7 cellular contexts compared by ENCODE assay signal in genomic region chr10:47680848-47681637, GRCh38.
DNase-seq lines count a peak whose midpoint lies in the region; ATAC-seq, FAIRE-seq and TF ChIP-seq lines count a peak whose summit lies in the region.
"Not testable (repeated sequence)": the region's sequence is repeated elsewhere in the genome, so short reads cannot be mapped to it uniquely, and the experiment has no call there.

No MANE protein-coding gene starts in this region.

- not testable (repeated sequence) for FAIRE-seq in A549 (lab: Jason Lieb, UNC); K562 (lab: Jason Lieb, UNC)
- peak; percentile 51 for FAIRE-seq in pancreas (lab: Jason Lieb, UNC)

- not testable (repeated sequence) for H4K91ac ChIP-seq in IMR-90 (ENCODE audit: insufficient read depth, low read depth, low read length)

- ATAC-seq in A549 (peak; percentile 74 to 82), IMR-90 (ENCODE audit: low read depth) (peak; percentile 54), Panc1 (peak; percentile 63), left lobe of liver (peak; percentile 37), right lobe of liver (peak; percentile 17 to 64 (median 52)), pancreas (peak in 2 of 4 donors; percentile 42 to 51)
- ATAC-seq in K562 = not testable (repeated sequence)

- not testable (repeated sequence) for H3K4ac ChIP-seq in IMR-90 (ENCODE audit: low read depth, low read length)

- in situ Hi-C loops in IMR-90 (cut with MboI; ENCODE audit: low sequenced_read_pairs); Panc1 (cut with HindIII; ENCODE audit: low pct_unique_long_range_greater_than_20kb, low sequenced_read_pairs); K562 (cut with MboI): not testable (repeated sequence)

- H2BK15ac ChIP-seq in IMR-90 (ENCODE audit: low read depth, low read length) = not testable (repeated sequence)

- not testable (repeated sequence) for BruUV-seq in IMR-90 (replicated peaks; lab: Mats Ljungman, UMichigan); Panc1 (replicated peaks; lab: Mats Ljungman, UMichigan); K562 (replicated peaks; lab: Mats Ljungman, UMichigan)

- dilution Hi-C loops in IMR-90 (cut with HindIII; ENCODE audit: low sequenced_read_pairs, unreplicated experiment) = not testable (repeated sequence)

- not testable (repeated sequence) for H3K36me3 ChIP-seq in IMR-90 (ENCODE audit: control insufficient read depth, insufficient read depth, low read length); Panc1 (ENCODE audit: control insufficient read depth, insufficient read depth, low read length); K562 (ENCODE audit: control insufficient read depth, insufficient read depth, low read length); right lobe of liver; pancreas

- WGBS in A549 (ENCODE audit: missing lambda C conversion rate) = 1% methylated on average over 3 of the region's 4 CpGs
- WGBS in IMR-90 (ENCODE audit: extremely low coverage in 2 of 2, insufficient read length in 1 of 2), 2 experiments = no CpG with 5 or more reads among the region's 4 CpGs
- 5% methylated on average over 1 of the region's 4 CpGs for WGBS in K562 (ENCODE audit: insufficient coverage, low coverage, missing lambda C conversion rate)
- 28% methylated on average over 3 of the region's 4 CpGs for WGBS in right lobe of liver (ENCODE audit: insufficient coverage, low coverage, low lambda C conversion rate, missing lambda C conversion rate)
- 54 to 57% methylated on average over 2 of the region's 4 CpGs for WGBS in pancreas, 2 donors

- H3K27ac ChIP-seq in A549 (0 out of 6 replicates have a peak overlapping the region, but pooled peaks of 1 of the 2 experiments have one; percentile 45), right lobe of liver (peak overlapping the region in 1 of 3 donors; percentile 33)
- not testable (repeated sequence) for H3K27ac ChIP-seq in IMR-90 (ENCODE audit: insufficient read depth, low read length); Panc1 (ENCODE audit: low read length); K562 (ENCODE audit: extremely low read depth, low read depth, low read length); pancreas

- H4K5ac ChIP-seq in IMR-90 (ENCODE audit: low read depth, low read length) = not testable (repeated sequence)

- not testable (repeated sequence) for H3K27me3 ChIP-seq in IMR-90 (ENCODE audit: control insufficient read depth, insufficient read depth, low read length); Panc1 (ENCODE audit: control insufficient read depth, insufficient read depth, low read length); K562 (ENCODE audit: control insufficient read depth in 2 of 2, insufficient read depth in 2 of 2, low read length in 2 of 2); right lobe of liver; pancreas

- H3K14ac ChIP-seq in IMR-90 (replicated peaks; ENCODE audit: low read depth, low read length) = not testable (repeated sequence)

- H2BK120ac ChIP-seq in IMR-90 (ENCODE audit: low read depth, low read length) = not testable (repeated sequence)

- POLR2A ChIA-PET in A549 (lab: Yijun Ruan, JAX); IMR-90 (lab: Charles Lee; ENCODE audit: unreplicated experiment); Panc1 (lab: Charles Lee); K562 (lab: Yijun Ruan, JAX): not testable (repeated sequence)

- peak overlapping the region; percentile 51; the same call in 2 of the 3 replicates for H3K4me2 ChIP-seq in A549
- not testable (repeated sequence) for H3K4me2 ChIP-seq in IMR-90 (ENCODE audit: low read depth, low read length); K562 (ENCODE audit: insufficient read depth, low read length)

- H3K18ac ChIP-seq in IMR-90 (ENCODE audit: low read depth, low read length) = not testable (repeated sequence)

- H2BK5ac ChIP-seq in IMR-90 (ENCODE audit: low read depth, low read length, poor library complexity, severe bottlenecking) = not testable (repeated sequence)

- not testable (repeated sequence) for H3K79me2 ChIP-seq in K562 (ENCODE audit: control insufficient read depth, insufficient read depth, low read length)

- H2AK9ac ChIP-seq in IMR-90 (replicated peaks; ENCODE audit: low read depth, low read length, poor library complexity) = not testable (repeated sequence)

- H4K20me1 ChIP-seq in IMR-90 (ENCODE audit: insufficient read depth, low read length); K562 (replicated peaks; ENCODE audit: control insufficient read depth, insufficient read depth, low read length): not testable (repeated sequence)

- intact Hi-C loops in IMR-90 (cut with micrococcal nuclease); Panc1 (cut with micrococcal nuclease; ENCODE audit: unreplicated experiment); K562 (cut with micrococcal nuclease); right lobe of liver (cut with DNase I); pancreas (cut with DNase I): not testable (repeated sequence)

- H2AFZ ChIP-seq in IMR-90 (replicated peaks; ENCODE audit: low read length, poor library complexity); K562 (ENCODE audit: low read depth, low read length): not testable (repeated sequence)

- not testable (repeated sequence) for H3K4me3 ChIP-seq in A549; IMR-90 (ENCODE audit: insufficient read depth, low read depth, low read length); Panc1 (ENCODE audit: low read depth in 2 of 2, low read length in 2 of 2); K562; right lobe of liver; pancreas

- not testable (repeated sequence) for H2AK5ac ChIP-seq in IMR-90 (ENCODE audit: low read depth, low read length)

- not testable (repeated sequence) for H3K9me3 ChIP-seq in A549; IMR-90 (ENCODE audit: control insufficient read depth, insufficient read depth, low read length); Panc1 (ENCODE audit: control insufficient read depth, insufficient read depth, low read depth, low read length); K562 (replicated peaks; ENCODE audit: control insufficient read depth, insufficient read depth, low read depth, low read length); right lobe of liver; pancreas

- H3K79me1 ChIP-seq in IMR-90 (ENCODE audit: low read depth in 1 of 2, low read length in 2 of 2) = not testable (repeated sequence)

- CTCF ChIA-PET in A549 (lab: Yijun Ruan, JAX); IMR-90 (lab: Yijun Ruan, JAX); Panc1 (lab: Charles Lee); K562 (lab: Yijun Ruan, JAX; ENCODE audit: low intra/inter-chr PET ratio): not testable (repeated sequence)

- TF ChIP-seq EP300 in A549 (IDR thresholded peaks at IDR 0.05); K562 (IDR thresholded peaks at IDR 0.05; ENCODE audit: low read length): not testable (repeated sequence)

- not testable (repeated sequence) for H3K9me1 ChIP-seq in IMR-90 (ENCODE audit: insufficient read depth, low read length); K562 (ENCODE audit: control insufficient read depth, insufficient read depth, low read length)

- H2BK20ac ChIP-seq in IMR-90 (ENCODE audit: low read depth, low read length) = not testable (repeated sequence)

- not testable (repeated sequence) for DNase-seq in A549 (ENCODE audit: low read depth in 1 of 2, low spot score in 1 of 2); IMR-90; Panc1 (ENCODE audit: low read depth, low spot score); K562 (ENCODE audit: extremely low read depth in 1 of 4, low spot score in 3 of 4); left lobe of liver (ENCODE audit: low spot score); right lobe of liver; pancreas

- TF ChIP-seq RAD21 in A549 (conservative IDR thresholded peaks at IDR 0.05 in 1 of 2, IDR thresholded peaks at IDR 0.05 in 1 of 2); IMR-90 (IDR thresholded peaks at IDR 0.05; ENCODE audit: low read length); K562 (CRISPR knock-in tag; conservative IDR thresholded peaks at IDR 0.05 in 1 of 2, IDR thresholded peaks at IDR 0.05 in 1 of 2): not testable (repeated sequence)

- not testable (repeated sequence) for H3K9ac ChIP-seq in IMR-90 (ENCODE audit: low read depth, low read length); K562 (ENCODE audit: insufficient read depth in 1 of 2, low read depth in 2 of 2, low read length in 2 of 2)

- H3K4me1 ChIP-seq in A549; IMR-90 (ENCODE audit: control insufficient read depth, insufficient read depth, low read length); Panc1 (ENCODE audit: control insufficient read depth, insufficient read depth, low read length); K562 (replicated peaks in 1 of 2; ENCODE audit: control insufficient read depth in 2 of 2, insufficient read depth in 2 of 2, low read length in 2 of 2); right lobe of liver; pancreas: not testable (repeated sequence)

- not testable (repeated sequence) for H3K23ac ChIP-seq in IMR-90 (ENCODE audit: low read depth, low read length)

- not testable (repeated sequence) for TF ChIP-seq CTCF in A549 (IDR thresholded peaks at IDR 0.05); IMR-90 (conservative IDR thresholded peaks at IDR 0.05; ENCODE audit: low read depth, low read length); Panc1 (IDR thresholded peaks at IDR 0.05); K562 (IDR thresholded peaks at IDR 0.05 in 2 of 3, conservative IDR thresholded peaks at IDR 0.05 in 1 of 3; ENCODE audit: insufficient read depth in 2 of 3, low read depth in 1 of 3, low read length in 3 of 3); right lobe of liver (IDR thresholded peaks at IDR 0.05); pancreas (IDR thresholded peaks at IDR 0.05)

- TF ChIP-seq POLR2A in A549 (IDR thresholded peaks at IDR 0.05; ENCODE audit: low read length); IMR-90 (IDR thresholded peaks at IDR 0.05; ENCODE audit: low read depth, low read length); K562 (conservative IDR thresholded peaks at IDR 0.05); right lobe of liver (IDR thresholded peaks at IDR 0.05): not testable (repeated sequence)

- H4K8ac ChIP-seq in IMR-90 (ENCODE audit: low read depth in 2 of 2, low read length in 2 of 2) = not testable (repeated sequence)

- not testable (repeated sequence) for H3K56ac ChIP-seq in IMR-90 (ENCODE audit: extremely low read depth, insufficient read depth, low read length)
